In the genomic region with DNA sequence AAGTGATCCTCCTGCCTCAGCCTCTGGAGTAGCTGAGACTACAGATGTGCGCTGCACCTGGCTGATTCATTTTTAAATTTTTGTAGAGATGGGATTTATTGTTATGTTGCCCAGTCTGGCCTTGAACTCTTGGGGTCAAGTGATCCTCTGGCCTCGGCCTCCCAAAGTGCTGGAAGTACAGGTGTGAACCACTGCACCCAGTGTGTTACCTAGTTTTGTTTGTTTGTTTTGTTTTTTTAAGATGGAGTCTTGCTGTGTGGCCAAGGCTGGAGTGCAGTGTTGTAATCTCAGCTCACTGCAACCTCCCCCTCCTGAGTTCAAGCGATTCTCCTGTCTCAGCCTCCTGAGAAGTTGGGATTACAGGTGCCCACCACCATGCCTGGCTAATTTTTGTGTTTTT, we compare ENCODE assay signal across 1 cellular context.
A peak's percentile ranks its signal among the peaks of the same experiment; 100 is the strongest.
TF ChIP-seq lines count a peak whose summit lies in the region.

No MANE protein-coding gene starts in this region.

TF ChIP-seq in HepG2, 621 proteins besides CTCF, POLR2A, EP300 and RAD21:
- TF ChIP-seq, protein P1, sequence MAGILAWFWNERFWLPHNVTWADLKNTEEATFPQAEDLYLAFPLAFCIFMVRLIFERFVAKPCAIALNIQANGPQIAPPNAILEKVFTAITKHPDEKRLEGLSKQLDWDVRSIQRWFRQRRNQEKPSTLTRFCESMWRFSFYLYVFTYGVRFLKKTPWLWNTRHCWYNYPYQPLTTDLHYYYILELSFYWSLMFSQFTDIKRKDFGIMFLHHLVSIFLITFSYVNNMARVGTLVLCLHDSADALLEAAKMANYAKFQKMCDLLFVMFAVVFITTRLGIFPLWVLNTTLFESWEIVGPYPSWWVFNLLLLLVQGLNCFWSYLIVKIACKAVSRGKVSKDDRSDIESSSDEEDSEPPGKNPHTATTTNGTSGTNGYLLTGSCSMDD (CRISPR knock-in tag; IDR thresholded peaks at IDR 0.05) = no peak
- TF ChIP-seq, protein P2, sequence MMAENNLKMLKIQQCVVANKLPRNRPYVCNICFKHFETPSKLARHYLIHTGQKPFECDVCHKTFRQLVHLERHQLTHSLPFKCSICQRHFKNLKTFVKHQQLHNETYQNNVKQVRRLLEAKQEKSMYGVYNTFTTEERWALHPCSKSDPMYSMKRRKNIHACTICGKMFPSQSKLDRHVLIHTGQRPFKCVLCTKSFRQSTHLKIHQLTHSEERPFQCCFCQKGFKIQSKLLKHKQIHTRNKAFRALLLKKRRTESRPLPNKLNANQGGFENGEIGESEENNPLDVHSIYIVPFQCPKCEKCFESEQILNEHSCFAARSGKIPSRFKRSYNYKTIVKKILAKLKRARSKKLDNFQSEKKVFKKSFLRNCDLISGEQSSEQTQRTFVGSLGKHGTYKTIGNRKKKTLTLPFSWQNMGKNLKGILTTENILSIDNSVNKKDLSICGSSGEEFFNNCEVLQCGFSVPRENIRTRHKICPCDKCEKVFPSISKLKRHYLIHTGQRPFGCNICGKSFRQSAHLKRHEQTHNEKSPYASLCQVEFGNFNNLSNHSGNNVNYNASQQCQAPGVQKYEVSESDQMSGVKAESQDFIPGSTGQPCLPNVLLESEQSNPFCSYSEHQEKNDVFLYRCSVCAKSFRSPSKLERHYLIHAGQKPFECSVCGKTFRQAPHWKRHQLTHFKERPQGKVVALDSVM (CRISPR knock-in tag; IDR thresholded peaks at IDR 0.05) = peak; percentile 45; the same call in 1 of the 2 replicates
